Comparison of ENCODE assay signal across 20 cellular contexts in genomic region chr4:178462710-178463109, GRCh38.
A peak's percentile ranks its signal among the peaks of the same experiment; 100 is the strongest.
DNase-seq lines count a peak whose midpoint lies in the region; FAIRE-seq lines count a peak whose summit lies in the region.
"Had no signal": no experiment of that assay in that cellular context is flagged by ENCODE, and none has a peak within 500 bp of the region (broad histone marks: within the 10 kb centered on the region; RNA-seq: fewer than 3 reads in every experiment).

No MANE protein-coding gene starts in this region.

- FAIRE-seq in RCC 7860 (lab: Jason Lieb, UNC) = no peak
- FAIRE-seq: D721Med, GM18507, HepG2, K562 had no signal

- DNase-seq in COLO668 (lab: John Stamatoyannopoulos, UW; ENCODE audit: unreplicated experiment) (peak; percentile 6), DMS53 treated with DMSO at 0.1 percent for 48 hours (lab: John Stamatoyannopoulos, UW; ENCODE audit: unreplicated experiment) (peak; percentile 44), NCI-H69 (lab: John Stamatoyannopoulos, UW) (peak; percentile 89), islet precursor cell (peak; percentile 73), GM03348 (ENCODE audit: low spot score) (no peak), RCC 7860 (ENCODE audit: low spot score) (no peak), NCI-H1048 (lab: John Stamatoyannopoulos, UW) (no peak)
- DNase-seq: DMS79 treated with DMSO at 0.1 percent for 48 hours, H7, NCI-H1694, NCI-H2029 treated with DMSO at 0.1 percent for 48 hours, NCI-H526, PC-9, Right ventricle myocardium superior, RPMI8226, T-helper 2 cell had no signal

Comparison
In these comparisons a context has a peak if more than half of its experiments do, and no peak if none do; other contexts are left out.
1. DNase-seq: peak in COLO668 (single experiment), DMS53 treated with DMSO at 0.1 percent for 48 hours (single experiment), NCI-H69 (single experiment) and islet precursor cell (single experiment); none in GM03348 (single experiment), RCC 7860 (single experiment) and NCI-H1048 (single experiment).